24 cellular contexts compared by ENCODE assay signal in the genomic region with DNA sequence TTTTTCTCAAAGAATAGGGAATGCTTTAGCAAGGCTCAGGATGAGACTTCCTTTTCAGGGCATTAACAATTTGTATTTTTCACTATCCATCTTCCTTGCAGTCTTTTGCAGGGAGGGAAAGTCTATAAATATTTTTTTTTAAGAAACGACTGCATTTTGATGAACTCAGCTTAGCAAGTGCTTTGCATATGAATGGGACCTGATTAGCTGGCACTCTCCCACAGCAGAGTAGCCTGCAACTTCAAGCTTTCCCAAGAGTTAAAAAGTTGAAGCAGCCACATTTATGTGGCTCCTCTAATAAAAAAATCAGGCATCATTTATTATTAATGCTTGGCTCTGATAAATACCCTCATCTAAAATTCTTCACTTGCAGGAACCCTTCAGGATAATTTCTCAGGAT.
"Had no signal": no experiment of that assay in that cellular context is flagged by ENCODE, and none has a peak within 500 bp of the region (broad histone marks: within the 10 kb centered on the region; RNA-seq: fewer than 3 reads in every experiment).

No MANE protein-coding gene starts in this region.

- H3K4me3 ChIP-seq: colonic mucosa, esophagus muscularis mucosa, gastroesophageal sphincter, heart left ventricle, hepatocyte, lower lobe of right lung, psoas muscle, sigmoid colon, testis, tibial artery, upper lobe of left lung had no signal

- H3K4me3 Mint-ChIP-seq: dendritic cell treated with granulocyte-macrophage colony-stimulating factor and Interleukin-4, amounts not matched to agents 40 ng/mL and 50 ng/mL, for 4 days; endodermal cell; natural killer cell; stimulated activated memory B cell treated with anti-CD40 and anti-IgM and Interleukin-4, amounts not matched to agents 10 μg/mL and 1 μg/mL and 100 μg/mL, for 72 hours had no signal

- H3K4me2 ChIP-seq: hepatocyte had no signal

- DNase-seq: colonic mucosa; effector CD8-positive, alpha-beta T cell; foreskin keratinocyte; left ventricle myocardium superior; lower lobe of right lung; natural killer cell; nucleus accumbens; right cardiac atrium; sigmoid colon; stimulated activated CD4-positive, alpha-beta T cell treated with anti-CD3 and anti-CD28 coated beads, Interleukin-4, amount 100 ng/mL, for 4 hours; stimulated activated naive CD8-positive, alpha-beta T cell treated with anti-CD3 and anti-CD28 coated beads, Interleukin-15, Interleukin-2, amounts not matched to agents 100 U/mL and 50 U/mL, for 24 hours; substantia nigra; testis; tibial artery; upper lobe of left lung had no signal

- H3K9me3 Mint-ChIP-seq: natural killer cell had no signal

- H3K27ac ChIP-seq: colonic mucosa, epithelial cell of prostate, esophagus muscularis mucosa, foreskin keratinocyte, gastroesophageal sphincter, heart left ventricle, hepatocyte, lower lobe of right lung, psoas muscle, sigmoid colon, testis, tibial artery, upper lobe of left lung had no signal

- H3K27me3 ChIP-seq: colonic mucosa, esophagus muscularis mucosa, foreskin keratinocyte, gastroesophageal sphincter, hepatocyte, sigmoid colon, testis, tibial artery, upper lobe of left lung had no signal

- H2AFZ ChIP-seq: hepatocyte had no signal

- H3K9me3 ChIP-seq: colonic mucosa, esophagus muscularis mucosa, gastroesophageal sphincter, heart left ventricle, lower lobe of right lung, psoas muscle, sigmoid colon, testis, tibial artery, upper lobe of left lung had no signal

- H3K4me1 Mint-ChIP-seq: natural killer cell; stimulated activated memory B cell treated with anti-CD40 and anti-IgM and Interleukin-4, amounts not matched to agents 10 μg/mL and 1 μg/mL and 100 μg/mL, for 72 hours had no signal

- H3K27ac Mint-ChIP-seq: dendritic cell treated with granulocyte-macrophage colony-stimulating factor and Interleukin-4, amounts not matched to agents 40 ng/mL and 50 ng/mL, for 4 days; endodermal cell; natural killer cell; stimulated activated memory B cell treated with anti-CD40 and anti-IgM and Interleukin-4, amounts not matched to agents 10 μg/mL and 1 μg/mL and 100 μg/mL, for 72 hours had no signal

- H3K4me1 ChIP-seq: colonic mucosa, esophagus muscularis mucosa, foreskin keratinocyte, gastroesophageal sphincter, lower lobe of right lung, psoas muscle, testis, tibial artery had no signal

- H3K36me3 Mint-ChIP-seq: natural killer cell; stimulated activated memory B cell treated with anti-CD40 and anti-IgM and Interleukin-4, amounts not matched to agents 10 μg/mL and 1 μg/mL and 100 μg/mL, for 72 hours had no signal

- H3K36me3 ChIP-seq: colonic mucosa, esophagus muscularis mucosa, gastroesophageal sphincter, heart left ventricle, lower lobe of right lung, sigmoid colon, tibial artery, upper lobe of left lung had no signal
